ENCODE assay signal across 16 cellular contexts in genomic region chr6:87430499-87430898, GRCh38. TPM values are rescaled to one million over a fixed set of nuclear protein-coding genes. Genes with fewer than 3 reads are reported as not detected.
DNase-seq lines count a peak whose midpoint lies in the region; TF ChIP-seq lines count a peak whose summit lies in the region.
"Had no signal": no experiment of that assay in that cellular context is flagged by ENCODE, and none has a peak within 500 bp of the region (broad histone marks: within the 10 kb centered on the region; RNA-seq: fewer than 3 reads in every experiment).

No MANE protein-coding gene starts in this region.

- no peak overlapping the region for H2BK5ac ChIP-seq in mesendoderm (ENCODE audit: low read length)

- no peak overlapping the region for H3K56ac ChIP-seq in mesendoderm (ENCODE audit: low read length)

- no peak overlapping the region for H3K9ac ChIP-seq in mesendoderm (ENCODE audit: low read length)

- no peak for TF ChIP-seq CTCF in GM12865 (IDR thresholded peaks at IDR 0.05; ENCODE audit: insufficient read depth, low read depth, low read length, missing control alignments)

- H3K18ac ChIP-seq in mesendoderm (ENCODE audit: low read length) = no peak overlapping the region

- H4K5ac ChIP-seq in mesendoderm (ENCODE audit: low read length) = no peak overlapping the region

- DNase-seq in NCI-H2107 treated with DMSO at 0.1 percent for 48 hours (lab: John Stamatoyannopoulos, UW; ENCODE audit: unreplicated experiment) = peak; percentile 12
- no peak for DNase-seq in NCI-H2107 (lab: John Stamatoyannopoulos, UW)
- DNase-seq in GM12865 (ENCODE audit: low read depth) = peak; percentile 8
- DNase-seq in NCI-H69 (lab: John Stamatoyannopoulos, UW) = peak; percentile 32
- peak; percentile 3 for DNase-seq in SK-MEL-5 (ENCODE audit: low read depth, low spot score)
- no peak for DNase-seq in LoVo (ENCODE audit: low spot score)
- DNase-seq in mesendoderm = no peak
- DNase-seq: AML-193; Caco-2; CD4-positive, alpha-beta T cell; H9 had no signal

- H3K27ac ChIP-seq in mesendoderm (ENCODE audit: low read depth, low read length) = no peak overlapping the region
- H3K27ac ChIP-seq: 22Rv1, A549, C4-2B had no signal

- H3K4me2 ChIP-seq in mesendoderm (ENCODE audit: low read length) = no peak overlapping the region
- H3K4me2 ChIP-seq: A549 had no signal

- no peaks in the 10 kb centered on the region for H3K79me2 ChIP-seq in mesendoderm (ENCODE audit: control insufficient read depth, insufficient read depth, low read length)

- H3K23ac ChIP-seq in mesendoderm (ENCODE audit: low read length) = no peak overlapping the region

- in situ Hi-C loops in SK-MEL-5 (cut with HindIII; ENCODE audit: low pct_unique_long_range_greater_than_20kb, low sequenced_read_pairs) = no loop called here

- no peak overlapping the region for H2BK120ac ChIP-seq in mesendoderm (ENCODE audit: low read depth, low read length)

- H3K4ac ChIP-seq in mesendoderm (ENCODE audit: low read depth, low read length) = no peak overlapping the region

- H3K27me3 ChIP-seq in mesendoderm (ENCODE audit: insufficient read depth, low read length, poor library complexity) = no peaks in the 10 kb centered on the region

- H3K4me3 ChIP-seq in GM12865 (ENCODE audit: low read depth, low read length) = no peak overlapping the region
- no peak overlapping the region for H3K4me3 ChIP-seq in mesendoderm (ENCODE audit: low read length)
- H3K4me3 ChIP-seq: A549 had no signal

- H2AK5ac ChIP-seq in mesendoderm (ENCODE audit: low read length) = no peak overlapping the region

- no peaks in the 10 kb centered on the region for H3K36me3 ChIP-seq in mesendoderm (ENCODE audit: control insufficient read depth, insufficient read depth, low read length)

- no peaks in the 10 kb centered on the region for H3K4me1 ChIP-seq in mesendoderm (ENCODE audit: control insufficient read depth, low read depth, low read length)
- H3K4me1 ChIP-seq: A549 had no signal

- H3K79me1 ChIP-seq in mesendoderm (ENCODE audit: low read length) = no peaks in the 10 kb centered on the region

- no CpG with 5 or more reads among the region's 3 CpGs for WGBS in mesendoderm (ENCODE audit: extremely low coverage, insufficient coverage, low lambda C conversion rate)

- no peak overlapping the region for H4K8ac ChIP-seq in mesendoderm (ENCODE audit: low read depth, low read length)

- no peak overlapping the region for H2BK15ac ChIP-seq in mesendoderm (replicated peaks; ENCODE audit: low read depth)

RNA-seq across cellular contexts. Expression of gene CFAP206, which starts 22.7 kb away (rescaled TPM):
- total RNA-seq in SK-MEL-5 (2014; rRNA removed; shearing (Covaris generic)) = 0.29 and 0.37 TPM in 2 replicates
- polyA plus RNA-seq in SK-MEL-5 (2015; cell fraction: cytosol; rRNA removed) = 0.33 TPM in 1 of 2 replicates, not detected in the other
- polyA plus RNA-seq in SK-MEL-5 (2015; cell fraction: nucleus; rRNA removed) = not detected in 2 replicates
- 0.03 TPM for polyA plus RNA-seq in mesendoderm (2013, experiment 1 of 2)
- 0.04 TPM for polyA plus RNA-seq in mesendoderm (2013, experiment 2 of 2)
- total RNA-seq: Caco-2, H1, H9, HepG2 had no signal
- polyA plus RNA-seq: H1, HepG2 had no signal

RNA-seq across cellular contexts. Expression of gene SLC35A1, which starts 42.3 kb away (rescaled TPM):
- 16.7 and 19.8 TPM in 2 replicates for total RNA-seq in SK-MEL-5 (2014; rRNA removed; shearing (Covaris generic))
- polyA plus RNA-seq in SK-MEL-5 (2015; cell fraction: cytosol; rRNA removed) = 14.6 and 17.5 TPM in 2 replicates
- 26.4 and 34.4 TPM in 2 replicates for polyA plus RNA-seq in SK-MEL-5 (2015; cell fraction: nucleus; rRNA removed)
- polyA plus RNA-seq in mesendoderm (2013, experiment 1 of 2) = 3.0 TPM
- 3.3 TPM for polyA plus RNA-seq in mesendoderm (2013, experiment 2 of 2)

Comparison
In these comparisons a context has a peak if more than half of its experiments do, and no peak if none do; other contexts are left out.
1. DNase-seq: peak in NCI-H2107 treated with DMSO at 0.1 percent for 48 hours (single experiment), GM12865 (single experiment), NCI-H69 (single experiment) and SK-MEL-5 (single experiment); none in NCI-H2107 (single experiment), LoVo (single experiment) and mesendoderm (single experiment).